In genomic region chr17:40645291-40645690, GRCh38 we compare ENCODE assay signal across 11 cellular contexts. TPM values are rescaled to one million over a fixed set of nuclear protein-coding genes. Genes with fewer than 3 reads are reported as not detected.
DNase-seq lines count a peak whose midpoint lies in the region; ATAC-seq and TF ChIP-seq lines count a peak whose summit lies in the region.
"Had no signal": no experiment of that assay in that cellular context is flagged by ENCODE, and none has a peak within 500 bp of the region (broad histone marks: within the 10 kb centered on the region; RNA-seq: fewer than 3 reads in every experiment).

No MANE protein-coding gene starts in this region.

- H3K4me2 ChIP-seq in BLaER1 treated with 17β-estradiol and CSF1 and Interleukin-3, amounts not matched to agents 10 nM and 100 nM: peak overlapping the region; percentile 53 to 97 (median 90); a peak in 20 of 22 replicates
- peak overlapping the region; percentile 86 for H3K4me2 ChIP-seq in DOHH2 (ENCODE audit: low read length)

- no peaks in the 10 kb centered on the region for H3K9me3 Mint-ChIP-seq in activated T-helper 2 cell treated with anti-CD3 and anti-CD28 coated beads, Interferon-gamma antibody, Interleukin-2, Interleukin-4, amounts not matched to agents 10 μg/mL and 5 μg/mL and 100 μg/mL, durations not matched to agents 14 hours and 24 hours and 36 hours
- H3K9me3 Mint-ChIP-seq in naive thymus-derived CD8-positive, alpha-beta T cell: no peaks in the 10 kb centered on the region

- H3K27me3 Mint-ChIP-seq in activated T-helper 2 cell treated with anti-CD3 and anti-CD28 coated beads, Interferon-gamma antibody, Interleukin-2, Interleukin-4, amounts not matched to agents 10 μg/mL and 5 μg/mL and 100 μg/mL, durations not matched to agents 14 hours and 24 hours and 36 hours (ENCODE audit: low read depth): no peaks in the 10 kb centered on the region
- H3K27me3 Mint-ChIP-seq in naive thymus-derived CD8-positive, alpha-beta T cell: no peaks in the 10 kb centered on the region

- H3K27ac ChIP-seq in BLaER1 treated with 17β-estradiol and CSF1 and Interleukin-3, amounts not matched to agents 10 nM and 100 nM: peak overlapping the region in 3 of 11 experiments; percentile 18 to 40 (median 27); a peak in 5 of 22 replicates
- H3K27ac ChIP-seq in DOHH2 (ENCODE audit: low read depth, low read length): no peak overlapping the region

- ATAC-seq in naive thymus-derived CD8-positive, alpha-beta T cell: no peak
- ATAC-seq in HG03175 (IDR thresholded peaks at IDR 0.05; ENCODE audit: unreplicated experiment): no peak

- H3K4me1 Mint-ChIP-seq in activated T-helper 2 cell treated with anti-CD3 and anti-CD28 coated beads, Interferon-gamma antibody, Interleukin-2, Interleukin-4, amounts not matched to agents 10 μg/mL and 5 μg/mL and 100 μg/mL, durations not matched to agents 14 hours and 24 hours and 36 hours (ENCODE audit: low read depth): peaks cover 44% of the 10 kb centered on the region
- peaks cover 22 to 79% (median 63%) of the 10 kb centered on the region in 4 donors for H3K4me1 Mint-ChIP-seq in naive thymus-derived CD8-positive, alpha-beta T cell

- intact Hi-C loops in activated T-helper 2 cell treated with anti-CD3 and anti-CD28 coated beads, Interferon-gamma antibody, Interleukin-2, Interleukin-4, amounts not matched to agents 10 μg/mL and 5 μg/mL and 100 μg/mL, durations not matched to agents 14 hours and 24 hours and 36 hours (cut with micrococcal nuclease): no loop called here

- H3K9me2 ChIP-seq in DOHH2 (replicated peaks; ENCODE audit: control insufficient read depth, low read length): no peaks in the 10 kb centered on the region

- H4K20me1 ChIP-seq in BLaER1 treated with 17β-estradiol and CSF1 and Interleukin-3, amounts not matched to agents 10 nM and 100 nM: peaks cover 2 to 36% (median 16%) of the 10 kb centered on the region in 11 experiments; a peak in 17 of 22 replicates
- H4K20me1 ChIP-seq in DOHH2 (ENCODE audit: control insufficient read depth, insufficient read depth, low read depth, low read length): peaks cover 22% of the 10 kb centered on the region

- peaks cover 31 to 51% (median 40%) of the 10 kb centered on the region in 10 experiments for H3K4me1 ChIP-seq in BLaER1 treated with 17β-estradiol and CSF1 and Interleukin-3, amounts not matched to agents 10 nM and 100 nM
- H3K4me1 ChIP-seq in DOHH2 (ENCODE audit: control insufficient read depth, low read length): peaks cover 30% of the 10 kb centered on the region

- peaks cover 56% of the 10 kb centered on the region for H3K36me3 Mint-ChIP-seq in activated T-helper 2 cell treated with anti-CD3 and anti-CD28 coated beads, Interferon-gamma antibody, Interleukin-2, Interleukin-4, amounts not matched to agents 10 μg/mL and 5 μg/mL and 100 μg/mL, durations not matched to agents 14 hours and 24 hours and 36 hours (ENCODE audit: low read depth)
- peaks cover 10 to 53% (median 10%) of the 10 kb centered on the region in 3 donors for H3K36me3 Mint-ChIP-seq in naive thymus-derived CD8-positive, alpha-beta T cell

- H3K9ac ChIP-seq in BLaER1 treated with 17β-estradiol and CSF1 and Interleukin-3, amounts not matched to agents 10 nM and 100 nM: peak overlapping the region in 6 of 11 experiments; percentile 1 to 100 (median 24); a peak in 7 of 22 replicates

- no peak for TF ChIP-seq CTCF in DOHH2 (IDR thresholded peaks at IDR 0.05; ENCODE audit: low read depth, low read length, poor library complexity, severe bottlenecking)

- no peak for DNase-seq in activated T-helper 2 cell treated with anti-CD3 and anti-CD28 coated beads, Interferon-gamma antibody, Interleukin-2, Interleukin-4, amounts not matched to agents 10 μg/mL and 5 μg/mL and 100 μg/mL, durations not matched to agents 14 hours and 24 hours and 36 hours (ENCODE audit: low spot score)
- DNase-seq in naive thymus-derived CD8-positive, alpha-beta T cell: no peak
- no peak for DNase-seq in stimulated activated CD4-positive, alpha-beta T cell treated with anti-CD3 and anti-CD28 coated beads, Interleukin-2, amount 100 ng/mL, for 48 hours
- no peak for DNase-seq in UCSD-AML1 (lab: John Stamatoyannopoulos, UW; ENCODE audit: unreplicated experiment)
- DNase-seq: foreskin fibroblast; Right ventricle myocardium superior; stimulated activated CD4-positive, alpha-beta T cell treated with anti-CD3 and anti-CD28 coated beads, Interleukin-1b, Interleukin-23, amount 100 ng/mL, for 48 hours had no signal

- H3K79me2 ChIP-seq in DOHH2 (ENCODE audit: control insufficient read depth, low read length): peaks cover 81% of the 10 kb centered on the region

- no peaks in the 10 kb centered on the region for H3K27me3 ChIP-seq in BLaER1 treated with 17β-estradiol and CSF1 and Interleukin-3, amounts not matched to agents 10 nM and 100 nM
- H3K27me3 ChIP-seq in DOHH2 (ENCODE audit: control insufficient read depth, low read length): no peaks in the 10 kb centered on the region

- no peaks in the 10 kb centered on the region for H3K9me3 ChIP-seq in BLaER1 treated with 17β-estradiol and CSF1 and Interleukin-3, amounts not matched to agents 10 nM and 100 nM (replicated peaks in 1 of 11)
- no peaks in the 10 kb centered on the region for H3K9me3 ChIP-seq in DOHH2 (ENCODE audit: control insufficient read depth, insufficient read depth, low read length)

- H3K4me3 ChIP-seq in BLaER1 treated with 17β-estradiol and CSF1 and Interleukin-3, amounts not matched to agents 10 nM and 100 nM: peak overlapping the region in 5 of 10 experiments; percentile 12 to 82 (median 29); a peak in 7 of 20 replicates
- peak overlapping the region; percentile 93 for H3K4me3 ChIP-seq in DOHH2 (ENCODE audit: low read length)

- H3K4me3 Mint-ChIP-seq in activated T-helper 2 cell treated with anti-CD3 and anti-CD28 coated beads, Interferon-gamma antibody, Interleukin-2, Interleukin-4, amounts not matched to agents 10 μg/mL and 5 μg/mL and 100 μg/mL, durations not matched to agents 14 hours and 24 hours and 36 hours (ENCODE audit: low read depth): peak overlapping the region; percentile 49
- peak overlapping the region in 9 of 10 donors; percentile 31 to 66 (median 57) for H3K4me3 Mint-ChIP-seq in naive thymus-derived CD8-positive, alpha-beta T cell

- peaks cover 45 to 60% (median 54%) of the 10 kb centered on the region in 11 experiments for H3K36me3 ChIP-seq in BLaER1 treated with 17β-estradiol and CSF1 and Interleukin-3, amounts not matched to agents 10 nM and 100 nM
- H3K36me3 ChIP-seq in DOHH2 (ENCODE audit: control insufficient read depth, low read length): peaks cover 69% of the 10 kb centered on the region

- POLR2A ChIA-PET in naive thymus-derived CD8-positive, alpha-beta T cell (lab: Charles Lee): interaction anchor here (1.1 to 3.5 kb wide), 3 partner anchors 30 to 92 kb away, joined by 3 to 46 read pairs (median 22); partner anchors contain the start of gene CCR7

- H3K27ac Mint-ChIP-seq in activated T-helper 2 cell treated with anti-CD3 and anti-CD28 coated beads, Interferon-gamma antibody, Interleukin-2, Interleukin-4, amounts not matched to agents 10 μg/mL and 5 μg/mL and 100 μg/mL, durations not matched to agents 14 hours and 24 hours and 36 hours: peak overlapping the region; percentile 62
- peak overlapping the region in 6 of 10 donors; percentile 49 to 83 (median 72) for H3K27ac Mint-ChIP-seq in naive thymus-derived CD8-positive, alpha-beta T cell

- no peaks in the 10 kb centered on the region; the same call in 1 of the 2 replicates for H3F3A ChIP-seq in DOHH2 (ENCODE audit: control insufficient read depth, insufficient read depth)

RNA-seq across cellular contexts. Expression of gene SMARCE1, which starts 2.3 kb away (rescaled TPM):
- total RNA-seq in activated T-helper 2 cell treated with anti-CD3 and anti-CD28 coated beads, Interferon-gamma antibody, Interleukin-2, Interleukin-4, amounts not matched to agents 10 μg/mL and 5 μg/mL and 100 μg/mL, durations not matched to agents 14 hours and 24 hours and 36 hours: 126 and 131 TPM in 2 replicates
- total RNA-seq in naive thymus-derived CD8-positive, alpha-beta T cell: 100 to 1,000 TPM in 1 of 2 experiments, 10 to 100 TPM in 1; 97.5 to 108 TPM
- 100 to 1,000 TPM; 195 to 229 (median 220) TPM for polyA plus RNA-seq in naive thymus-derived CD8-positive, alpha-beta T cell

RNA-seq across cellular contexts. Expression of gene KRT222, which starts 19.7 kb away (rescaled TPM):
- total RNA-seq in activated T-helper 2 cell treated with anti-CD3 and anti-CD28 coated beads, Interferon-gamma antibody, Interleukin-2, Interleukin-4, amounts not matched to agents 10 μg/mL and 5 μg/mL and 100 μg/mL, durations not matched to agents 14 hours and 24 hours and 36 hours: 0.43 TPM in 1 of 2 replicates, not detected in the other
- total RNA-seq in naive thymus-derived CD8-positive, alpha-beta T cell: not detected
- polyA plus RNA-seq in naive thymus-derived CD8-positive, alpha-beta T cell: under 1 TPM in 1 of 3 donors, not detected in 2; 0.09 TPM
- total RNA-seq: pulmonary artery endothelial cell, Right ventricle myocardium superior had no signal

RNA-seq across cellular contexts. Expression of gene KRT24, which starts 58.3 kb away (rescaled TPM):
- total RNA-seq in activated T-helper 2 cell treated with anti-CD3 and anti-CD28 coated beads, Interferon-gamma antibody, Interleukin-2, Interleukin-4, amounts not matched to agents 10 μg/mL and 5 μg/mL and 100 μg/mL, durations not matched to agents 14 hours and 24 hours and 36 hours: not detected in 2 replicates
- not detected for total RNA-seq in naive thymus-derived CD8-positive, alpha-beta T cell
- polyA plus RNA-seq in naive thymus-derived CD8-positive, alpha-beta T cell: not detected
- total RNA-seq: pulmonary artery endothelial cell, Right ventricle myocardium superior had no signal
